Comparison of ENCODE assay signal across 8 cellular contexts in genomic region chr21:36661511-36662309, GRCh38. TPM values are rescaled to one million over a fixed set of nuclear protein-coding genes. Genes with fewer than 3 reads are reported as not detected.
DNase-seq lines count a peak whose midpoint lies in the region; ATAC-seq and TF ChIP-seq lines count a peak whose summit lies in the region.

No MANE protein-coding gene starts in this region.

- peak; percentile 42; the same call in 1 of the 2 replicates for TF ChIP-seq CTCF in PC-9 (conservative IDR thresholded peaks at IDR 0.05)
- TF ChIP-seq CTCF in fibroblast of pulmonary artery (IDR thresholded peaks at IDR 0.05; ENCODE audit: low read length, missing control alignments) = peak; percentile 59
- TF ChIP-seq CTCF in thyroid gland (IDR thresholded peaks at IDR 0.05) = peak in 1 of 6 experiments; percentile 40

- no peaks in the 10 kb centered on the region for H3K79me2 ChIP-seq in PC-9 (ENCODE audit: low read depth)

- no peaks in the 10 kb centered on the region for H3K9me2 ChIP-seq in PC-9 (ENCODE audit: insufficient read depth)

- BruUV-seq in PC-9 (replicated peaks; lab: Mats Ljungman, UMichigan) = no TSS peak

- no peak overlapping the region for H3K27ac ChIP-seq in right cardiac atrium (ENCODE audit: low read length)
- peak overlapping the region; percentile 39; the same call in 1 of the 2 replicates for H3K27ac ChIP-seq in PC-9
- no peak overlapping the region for H3K27ac ChIP-seq in thyroid gland

- DNase-seq in Right ventricle myocardium inferior (ENCODE audit: missing footprints) (no peak), right cardiac atrium (no peak), PC-9 (peak in 1 of 2 experiments; percentile 60), fibroblast of pulmonary artery (ENCODE audit: low read depth) (peak; percentile 53), thyroid gland (peak; percentile 16 to 25), NCI-H1105 treated with DMSO at 0.1 percent for 48 hours (lab: John Stamatoyannopoulos, UW) (no peak)

- POLR2A ChIA-PET in PC-9 (lab: Charles Lee; ENCODE audit: unreplicated experiment) = no interaction called here

- H3K36me3 ChIP-seq in PC-9 (ENCODE audit: low read depth) (no peaks in the 10 kb centered on the region), thyroid gland (no peaks in the 10 kb centered on the region)

- H3K9me3 ChIP-seq in right cardiac atrium (ENCODE audit: control insufficient read depth, low read length) = no peaks in the 10 kb centered on the region
- H3K9me3 ChIP-seq in PC-9 (ENCODE audit: insufficient read depth, low read depth) = no peaks in the 10 kb centered on the region
- H3K9me3 ChIP-seq in thyroid gland = no peaks in the 10 kb centered on the region

- intact Hi-C loops in Right ventricle myocardium inferior (cut with DNase I) (loop anchor here (2.0 kb wide), 2 partner anchors 193 to 265 kb away; no protein-coding TSS in a partner anchor), right cardiac atrium (cut with DNase I) (no loop called here), PC-9 (cut with micrococcal nuclease; ENCODE audit: unreplicated experiment) (no loop called here), thyroid gland (cut with DNase I) (no loop called here)

- CTCF ChIA-PET in PC-9 (lab: Charles Lee) = no interaction called here

- no peak overlapping the region for H3K4me2 ChIP-seq in PC-9

- no peak overlapping the region for H3K4me3 ChIP-seq in right cardiac atrium (ENCODE audit: low read length)
- H3K4me3 ChIP-seq in PC-9 = no peak overlapping the region
- no peak overlapping the region for H3K4me3 ChIP-seq in fibroblast of pulmonary artery (replicated peaks; ENCODE audit: low read depth, low read length)
- H3K4me3 ChIP-seq in thyroid gland (replicated peaks in 1 of 3) = no peak overlapping the region

- TF ChIP-seq POLR2A in thyroid gland (IDR thresholded peaks at IDR 0.05) = no peak

- H3F3A ChIP-seq in PC-9 (ENCODE audit: insufficient read depth, low read depth) = peaks cover 30% of the 10 kb centered on the region

- no peak overlapping the region for H2AFZ ChIP-seq in PC-9

- 35% methylated on average over 11 of the region's 11 CpGs for WGBS in right cardiac atrium
- 35 to 40% methylated on average over 11 of the region's 11 CpGs for WGBS in thyroid gland, 2 donors

- no peaks in the 10 kb centered on the region for H4K20me1 ChIP-seq in PC-9 (ENCODE audit: insufficient read depth)

- ATAC-seq in Right ventricle myocardium inferior (peak; percentile 39), right cardiac atrium (no peak), HG03469 (IDR thresholded peaks at IDR 0.05; ENCODE audit: unreplicated experiment) (no peak), HG02759 (IDR thresholded peaks at IDR 0.05; ENCODE audit: unreplicated experiment) (no peak)

- no peaks in the 10 kb centered on the region for H3K4me1 ChIP-seq in right cardiac atrium (ENCODE audit: control insufficient read depth, insufficient read depth, low read length)
- peaks cover 56% of the 10 kb centered on the region for H3K4me1 ChIP-seq in PC-9 (replicated peaks; ENCODE audit: insufficient read depth)
- no peaks in the 10 kb centered on the region for H3K4me1 ChIP-seq in thyroid gland

- no peaks in the 10 kb centered on the region for H3K27me3 ChIP-seq in right cardiac atrium (ENCODE audit: control insufficient read depth, insufficient read depth)
- no peaks in the 10 kb centered on the region for H3K27me3 ChIP-seq in PC-9 (ENCODE audit: insufficient read depth, low read depth)
- H3K27me3 ChIP-seq in thyroid gland = no peaks in the 10 kb centered on the region

RNA-seq across cellular contexts. Expression of gene SIM2, which starts 37.2 kb away (rescaled TPM):
- total RNA-seq in Right ventricle myocardium inferior (not detected), right cardiac atrium (not detected), PC-9 (2021) (17.9 and 18.5 TPM in 2 replicates), thyroid gland (not detected)
- polyA plus RNA-seq in right cardiac atrium = not detected

Comparison
In these comparisons a context has a peak if more than half of its experiments do, and no peak if none do; other contexts are left out.
1. DNase-seq: peak in fibroblast of pulmonary artery (single experiment) and thyroid gland (2 of 2); none in Right ventricle myocardium inferior (single experiment), right cardiac atrium (0 of 3) and NCI-H1105 treated with DMSO at 0.1 percent for 48 hours (single experiment).
2. RNA of gene SIM2, which starts 37.2 kb away (total RNA-seq): 17.9 to 18.5 TPM in PC-9; not detected in Right ventricle myocardium inferior (single experiment), not detected in right cardiac atrium and not detected in thyroid gland; every median in the first group is over 10 times any median in the second.